Comparison of ENCODE assay signal across 8 cellular contexts in genomic region chr2:200713704-200714064, GRCh38.
DNase-seq lines count a peak whose midpoint lies in the region; ATAC-seq and TF ChIP-seq lines count a peak whose summit lies in the region.

No MANE protein-coding gene starts in this region.

- H3K9me3 ChIP-seq in CD4-positive, alpha-beta T cell (ENCODE audit: control insufficient read depth, low read length): no peaks in the 10 kb centered on the region
- no peaks in the 10 kb centered on the region for H3K9me3 ChIP-seq in parathyroid adenoma (ENCODE audit: control insufficient read depth, low read length)
- H3K9me3 ChIP-seq in WERI-Rb-1 (ENCODE audit: severe bottlenecking): no peaks in the 10 kb centered on the region
- no peaks in the 10 kb centered on the region for H3K9me3 ChIP-seq in adrenal gland (replicated peaks in 1 of 3)

- intact Hi-C loops in CD4-positive, alpha-beta T cell (cut with DNase I, micrococcal nuclease): loop anchor here (1.0 to 10.0 kb wide), 18 partner anchors 22 to 1071 kb away; partner anchors contain the start of genes NIF3L1 (in 2 of the 2), PPIL3 (in 2 of the 2), SGO2 (in 2 of the 2) and ALS2 (in 1 of the 2)
- intact Hi-C loops in dorsolateral prefrontal cortex (cut with DNase I): loop anchor here (1.0 to 10.0 kb wide), 6 partner anchors 22 to 189 kb away; partner anchors contain the start of genes CLK1 (in 1 of the 2) and SGO2 (in 1 of the 2)
- intact Hi-C loops in adrenal gland (cut with DNase I): loop anchor here in 1 of 2 donors (10.0 kb wide), 1 partner anchor 101 kb away; the partner anchor contains the start of gene BZW1

- peak overlapping the region; percentile 99 for H3K27ac Mint-ChIP-seq in CD4-positive, alpha-beta T cell

- CTCF ChIA-PET in CD4-positive, alpha-beta T cell (lab: Charles Lee): interaction anchor here (0.6 to 1.7 kb wide), 17 partner anchors 10 to 235 kb away, joined by 3 to 12 read pairs (median 6); partner anchors contain the start of genes BZW1, CLK1, NIF3L1 and PPIL3
- CTCF ChIA-PET in RWPE1 (lab: Yijun Ruan, JAX): interaction anchor here (0.7 to 1.7 kb wide), 12 partner anchors 22 to 744 kb away, joined by 3 to 12 read pairs (median 3); partner anchors contain the start of gene CLK1

- H3K4me1 Mint-ChIP-seq in CD4-positive, alpha-beta T cell (ENCODE audit: low read depth): peaks cover 13% of the 10 kb centered on the region

- H3K9ac ChIP-seq in parathyroid adenoma: no peak overlapping the region

- H3K4me1 ChIP-seq in parathyroid adenoma: peaks cover 4% of the 10 kb centered on the region
- H3K4me1 ChIP-seq in adrenal gland (replicated peaks in 1 of 2): peaks cover 0 to 4% of the 10 kb centered on the region in 2 donors

- H3K4me3 ChIP-seq in dorsolateral prefrontal cortex: peak overlapping the region in 49 of 59 donors; percentile 28 to 70 (median 52)
- no peak overlapping the region for H3K4me3 ChIP-seq in parathyroid adenoma (ENCODE audit: low read depth, low read length)
- no peak overlapping the region for H3K4me3 ChIP-seq in WERI-Rb-1 (ENCODE audit: low read depth, low read length)
- H3K4me3 ChIP-seq in adrenal gland: no peak overlapping the region

- no peaks in the 10 kb centered on the region for H3K79me2 ChIP-seq in parathyroid adenoma

- peak overlapping the region; percentile 77 for H3K4me3 Mint-ChIP-seq in CD4-positive, alpha-beta T cell

- DNase-seq in CD4-positive, alpha-beta T cell: peak in 4 of 10 experiments; percentile 1 to 12 (median 10)
- no peak for DNase-seq in RWPE1 (ENCODE audit: low spot score)
- no peak for DNase-seq in dorsolateral prefrontal cortex
- DNase-seq in NCI-H1048 (lab: John Stamatoyannopoulos, UW): no peak
- no peak for DNase-seq in WERI-Rb-1
- DNase-seq in adrenal gland: no peak

- no peaks in the 10 kb centered on the region for H3K36me3 ChIP-seq in parathyroid adenoma (ENCODE audit: control insufficient read depth, insufficient read depth, low read length)
- no peaks in the 10 kb centered on the region for H3K36me3 ChIP-seq in WERI-Rb-1
- H3K36me3 ChIP-seq in adrenal gland (replicated peaks in 1 of 2): no peaks in the 10 kb centered on the region

- no peaks in the 10 kb centered on the region for H3K27me3 ChIP-seq in CD4-positive, alpha-beta T cell (ENCODE audit: control insufficient read depth, insufficient read depth, low read length)
- H3K27me3 ChIP-seq in dorsolateral prefrontal cortex (no peaks in the 10 kb centered on the region), parathyroid adenoma (ENCODE audit: control insufficient read depth, insufficient read depth, low read length) (no peaks in the 10 kb centered on the region), WERI-Rb-1 (ENCODE audit: insufficient read depth, low read depth, severe bottlenecking) (no peaks in the 10 kb centered on the region), adrenal gland (no peaks in the 10 kb centered on the region)

- no peak for TF ChIP-seq POLR2A in adrenal gland (IDR thresholded peaks at IDR 0.05)

- H2AFZ ChIP-seq in parathyroid adenoma: peak overlapping the region; percentile 89

- H3K27me3 Mint-ChIP-seq in CD4-positive, alpha-beta T cell: no peaks in the 10 kb centered on the region

- peak overlapping the region; percentile 81 for H3K27ac ChIP-seq in CD4-positive, alpha-beta T cell (ENCODE audit: low read depth, low read length)
- H3K27ac ChIP-seq in RWPE1 (peak overlapping the region; percentile 82), dorsolateral prefrontal cortex (peak overlapping the region; percentile 47 to 97 (median 88)), parathyroid adenoma (peak overlapping the region; percentile 59), WERI-Rb-1 (no peak overlapping the region), adrenal gland (peak overlapping the region in 2 of 5 donors; percentile 42 to 81)

- WGBS in adrenal gland, 4 donors: 90 to 96% (median 94%) methylated on average over 4 of the region's 4 CpGs

- ATAC-seq in CD4-positive, alpha-beta T cell (ENCODE audit: poor library complexity): no peak
- ATAC-seq in GM19455 (IDR thresholded peaks at IDR 0.05; ENCODE audit: unreplicated experiment): no peak

- no peaks in the 10 kb centered on the region for H3K9me3 Mint-ChIP-seq in CD4-positive, alpha-beta T cell

- no peaks in the 10 kb centered on the region for H3K36me3 Mint-ChIP-seq in CD4-positive, alpha-beta T cell (ENCODE audit: low read depth)

- POLR2A ChIA-PET in CD4-positive, alpha-beta T cell (lab: Charles Lee): interaction anchor here (0.8 to 2.3 kb wide), 21 partner anchors 8 to 738 kb away, joined by 3 to 55 read pairs (median 5); partner anchors contain the start of genes BZW1, CLK1, NIF3L1 and PPIL3
- POLR2A ChIA-PET in RWPE1 (lab: Yijun Ruan, JAX; ENCODE audit: low non-redundant PET): no interaction called here

- TF ChIP-seq CTCF in CD4-positive, alpha-beta T cell (IDR thresholded peaks at IDR 0.05): no peak
- TF ChIP-seq CTCF in RWPE1 (conservative IDR thresholded peaks at IDR 0.05; ENCODE audit: low read depth): no peak
- no peak for TF ChIP-seq CTCF in dorsolateral prefrontal cortex (IDR thresholded peaks at IDR 0.05 in 54 of 56, conservative IDR thresholded peaks at IDR 0.05 in 2 of 56; ENCODE audit: low read depth in 1 of 56, partially characterized antibody in 56 of 56)
- TF ChIP-seq CTCF in parathyroid adenoma (IDR thresholded peaks at IDR 0.05): no peak
- no peak for TF ChIP-seq CTCF in WERI-Rb-1 (IDR thresholded peaks at IDR 0.05; ENCODE audit: low read depth, low read length)
- TF ChIP-seq CTCF in adrenal gland (IDR thresholded peaks at IDR 0.05): no peak

- no peak overlapping the region for H3K4me2 ChIP-seq in parathyroid adenoma (ENCODE audit: low read length)

Comparison
In these comparisons a context has a peak if more than half of its experiments do, and no peak if none do; other contexts are left out.
1. H3K4me3 ChIP-seq: peak in dorsolateral prefrontal cortex (49 of 59); none in parathyroid adenoma (single experiment), WERI-Rb-1 (single experiment) and adrenal gland (0 of 4).